ENCODE assay signal across 11 cellular contexts in the genomic region with DNA sequence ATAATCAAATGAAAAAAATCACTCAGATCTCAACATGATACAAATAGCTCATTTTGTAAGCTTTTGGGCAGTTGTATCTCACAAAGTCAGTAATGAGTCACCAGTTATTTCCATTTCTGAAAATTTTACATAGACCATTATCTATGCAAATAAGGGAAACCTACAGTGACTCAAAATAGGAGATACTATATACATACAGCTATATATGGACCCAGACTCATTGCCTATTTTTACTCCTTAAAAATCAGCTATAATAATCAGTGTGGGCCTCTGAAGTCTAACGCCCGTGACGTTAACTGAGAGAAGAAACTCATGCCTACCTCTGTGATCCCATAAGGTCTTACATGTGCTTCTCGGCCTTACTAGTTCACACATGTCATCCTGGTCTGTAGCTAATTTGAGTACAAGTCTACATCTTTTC. TPM values are rescaled to one million over a fixed set of nuclear protein-coding genes. Genes with fewer than 3 reads are reported as not detected.
DNase-seq lines count a peak whose midpoint lies in the region; ATAC-seq and TF ChIP-seq lines count a peak whose summit lies in the region.
"Had no signal": no experiment of that assay in that cellular context is flagged by ENCODE, and none has a peak within 500 bp of the region (broad histone marks: within the 10 kb centered on the region; RNA-seq: fewer than 3 reads in every experiment).

No MANE protein-coding gene starts in this region.

- peaks cover 42% of the 10 kb centered on the region for H3K4me1 Mint-ChIP-seq in activated CD8-positive, alpha-beta T cell treated with anti-CD3 and anti-CD28 coated beads, Interleukin-2, amount 10 ng/mL, durations not matched to agents 7 days and 5 days (ENCODE audit: low read depth)
- peaks cover 27 to 49% of the 10 kb centered on the region in 2 donors for H3K4me1 Mint-ChIP-seq in effector memory CD8-positive, alpha-beta T cell (ENCODE audit: low read depth in 2 of 2)

- H3K27me3 Mint-ChIP-seq in activated CD8-positive, alpha-beta T cell treated with anti-CD3 and anti-CD28 coated beads, Interleukin-2, amount 10 ng/mL, durations not matched to agents 7 days and 5 days (ENCODE audit: low read depth), result no peaks in the 10 kb centered on the region
- no peaks in the 10 kb centered on the region for H3K27me3 Mint-ChIP-seq in effector memory CD8-positive, alpha-beta T cell

- CTCF ChIA-PET in GM10248 (lab: Yijun Ruan, JAX), result interaction anchor here (0.7 to 4.2 kb wide), 9 partner anchors 9 to 521 kb away, joined by 3 to 25 read pairs (median 3); no protein-coding TSS in a partner anchor
- CTCF ChIA-PET in activated CD8-positive, alpha-beta T cell treated with anti-CD3 and anti-CD28 coated beads, Interleukin-2, amount 10 ng/mL, durations not matched to agents 7 days and 5 days (lab: Charles Lee), result interaction anchor here (0.5 to 3.4 kb wide), 11 partner anchors 10 to 215 kb away, joined by 3 to 24 read pairs (median 4); no protein-coding TSS in a partner anchor

- POLR2A ChIA-PET in GM10248 (lab: Yijun Ruan, JAX), result no interaction called here
- POLR2A ChIA-PET in activated CD8-positive, alpha-beta T cell treated with anti-CD3 and anti-CD28 coated beads, Interleukin-2, amount 10 ng/mL, durations not matched to agents 7 days and 5 days (lab: Charles Lee), result interaction anchor here (0.9 to 1.5 kb wide), 3 partner anchors 12 to 64 kb away, joined by 3 to 6 read pairs (median 3); no protein-coding TSS in a partner anchor

- DNase-seq in GM10248 (ENCODE audit: extremely low spot score), result peak; percentile 51
- no peak for DNase-seq in activated CD8-positive, alpha-beta T cell treated with anti-CD3 and anti-CD28 coated beads, Interleukin-2, amount 10 ng/mL, durations not matched to agents 7 days and 5 days
- no peak for DNase-seq in OCI-M2 (lab: John Stamatoyannopoulos, UW; ENCODE audit: unreplicated experiment)
- no peak for DNase-seq in activated CD8-positive, alpha-beta memory T cell treated with anti-CD3 and anti-CD28 coated beads for 24 hours
- no peak for DNase-seq in effector memory CD8-positive, alpha-beta T cell
- no peak for DNase-seq in NCI-H2196 treated with DMSO at 0.1 percent for 48 hours (lab: John Stamatoyannopoulos, UW; ENCODE audit: unreplicated experiment)
- DNase-seq: DMS79 treated with DMSO at 0.1 percent for 48 hours; stimulated activated CD8-positive, alpha-beta memory T cell treated with anti-CD3 and anti-CD28 coated beads, Interleukin-4, amount 100 ng/mL, for 48 hours; WERI-Rb-1 had no signal

- peak; percentile 56 for ATAC-seq in GM19397 (IDR thresholded peaks at IDR 0.05; ENCODE audit: unreplicated experiment)
- peak; percentile 56 for ATAC-seq in HG03045 (IDR thresholded peaks at IDR 0.05; ENCODE audit: unreplicated experiment)
- peak; percentile 37 for ATAC-seq in activated CD8-positive, alpha-beta T cell treated with anti-CD3 and anti-CD28 coated beads, Interleukin-2, amount 10 ng/mL, durations not matched to agents 7 days and 5 days
- ATAC-seq in effector memory CD8-positive, alpha-beta T cell (replicated peaks), result no peak

- no peak overlapping the region for H3K4me3 Mint-ChIP-seq in activated CD8-positive, alpha-beta T cell treated with anti-CD3 and anti-CD28 coated beads, Interleukin-2, amount 10 ng/mL, durations not matched to agents 7 days and 5 days
- H3K4me3 Mint-ChIP-seq in effector memory CD8-positive, alpha-beta T cell, result no peak overlapping the region

- peaks cover 8% of the 10 kb centered on the region for H3K36me3 Mint-ChIP-seq in activated CD8-positive, alpha-beta T cell treated with anti-CD3 and anti-CD28 coated beads, Interleukin-2, amount 10 ng/mL, durations not matched to agents 7 days and 5 days (ENCODE audit: low read depth)
- peaks cover 15% of the 10 kb centered on the region for H3K36me3 Mint-ChIP-seq in effector memory CD8-positive, alpha-beta T cell (ENCODE audit: insufficient read depth)

- no peaks in the 10 kb centered on the region for H3K9me3 Mint-ChIP-seq in activated CD8-positive, alpha-beta T cell treated with anti-CD3 and anti-CD28 coated beads, Interleukin-2, amount 10 ng/mL, durations not matched to agents 7 days and 5 days (ENCODE audit: insufficient read depth)
- H3K9me3 Mint-ChIP-seq in effector memory CD8-positive, alpha-beta T cell, result no peaks in the 10 kb centered on the region

- H3K27ac Mint-ChIP-seq in activated CD8-positive, alpha-beta T cell treated with anti-CD3 and anti-CD28 coated beads, Interleukin-2, amount 10 ng/mL, durations not matched to agents 7 days and 5 days, result no peak overlapping the region
- H3K27ac Mint-ChIP-seq in effector memory CD8-positive, alpha-beta T cell, result no peak overlapping the region

- TF ChIP-seq CTCF in GM10248 (IDR thresholded peaks at IDR 0.05; ENCODE audit: control extremely low read depth, extremely low read depth, low read depth, missing control alignments), result no peak

RNA-seq across cellular contexts. Expression of a gene that starts 31.6 kb away (rescaled TPM):
- 10 to 100 TPM; 14.7 to 17.1 TPM for total RNA-seq in activated CD8-positive, alpha-beta T cell treated with anti-CD3 and anti-CD28 coated beads, Interleukin-2, amount 10 ng/mL, durations not matched to agents 7 days and 5 days
